In genomic region chr1:234605493-234605982, GRCh38 we compare ENCODE assay signal across 9 cellular contexts. TPM values are rescaled to one million over a fixed set of nuclear protein-coding genes. Genes with fewer than 3 reads are reported as not detected.
DNase-seq lines count a peak whose midpoint lies in the region; ATAC-seq and TF ChIP-seq lines count a peak whose summit lies in the region.
"Had no signal": no experiment of that assay in that cellular context is flagged by ENCODE, and none has a peak within 500 bp of the region (broad histone marks: within the 10 kb centered on the region; RNA-seq: fewer than 3 reads in every experiment).

No MANE protein-coding gene starts in this region.

- H3K27me3 ChIP-seq in AG04450 (ENCODE audit: control insufficient read depth, insufficient read depth, low read length): no peaks in the 10 kb centered on the region
- no peaks in the 10 kb centered on the region for H3K27me3 ChIP-seq in muscle layer of duodenum (ENCODE audit: low read depth, low read length)

- H3K27ac ChIP-seq in AG04450 (ENCODE audit: low read depth, low read length) (no peak overlapping the region), muscle layer of duodenum (ENCODE audit: low read length) (peak overlapping the region; percentile 100)

- CTCF ChIA-PET in AG04450 (lab: Charles Lee): interaction anchor here (0.6 to 3.5 kb wide), 4 partner anchors 106 to 488 kb away, joined by 5 to 27 read pairs (median 14); no protein-coding TSS in a partner anchor

- peaks cover 3% of the 10 kb centered on the region; the same call in 1 of the 2 replicates for H3K9me3 ChIP-seq in AG04450 (ENCODE audit: control insufficient read depth, insufficient read depth, low read length)
- H3K9me3 ChIP-seq in muscle layer of duodenum (ENCODE audit: control insufficient read depth in 1 of 2, low read length in 2 of 2): no peaks in the 10 kb centered on the region

- DNase-seq in AG04450 (ENCODE audit: low read depth, low spot score) (no peak), anterior cingulate cortex (lab: John Stamatoyannopoulos, UW) (no peak), GM10266 (ENCODE audit: extremely low spot score) (no peak)
- DNase-seq in Jurkat, Clone E6-1 (ENCODE audit: low read depth, low spot score): no peak
- no peak for DNase-seq in central memory CD8-positive, alpha-beta T cell (ENCODE audit: low spot score in 2 of 2)
- DNase-seq: SHP77 treated with DMSO at 0.1 percent for 48 hours had no signal

- TF ChIP-seq CTCF in AG04450 (IDR thresholded peaks at IDR 0.05; ENCODE audit: low read depth, low read length) (no peak), GM10266 (IDR thresholded peaks at IDR 0.05; ENCODE audit: control insufficient read depth, insufficient read depth, low read depth, missing control alignments) (no peak)

- H3K36me3 Mint-ChIP-seq in central memory CD8-positive, alpha-beta T cell (ENCODE audit: insufficient read depth): peaks cover 57% of the 10 kb centered on the region

- H3K4me1 Mint-ChIP-seq in central memory CD8-positive, alpha-beta T cell: peaks cover 75% of the 10 kb centered on the region

- H3K4me3 Mint-ChIP-seq in central memory CD8-positive, alpha-beta T cell: peak overlapping the region; percentile 93

- H3K36me3 ChIP-seq in muscle layer of duodenum (ENCODE audit: control insufficient read depth in 1 of 2, insufficient read depth in 2 of 2, low read length in 2 of 2): peaks cover 22 to 30% of the 10 kb centered on the region in 2 donors

- H3K27me3 Mint-ChIP-seq in central memory CD8-positive, alpha-beta T cell: no peaks in the 10 kb centered on the region

- H3K9me3 Mint-ChIP-seq in central memory CD8-positive, alpha-beta T cell: no peaks in the 10 kb centered on the region

- ATAC-seq in central memory CD8-positive, alpha-beta T cell (replicated peaks; ENCODE audit: extremely low read depth, poor library complexity, severe bottlenecking): no peak
- ATAC-seq in HG03432 (IDR thresholded peaks at IDR 0.05; ENCODE audit: unreplicated experiment) (no peak), HG03521 (IDR thresholded peaks at IDR 0.05; ENCODE audit: unreplicated experiment) (no peak)

- POLR2A ChIA-PET in AG04450 (lab: Yijun Ruan, JAX): interaction anchor here (1.5 to 1.7 kb wide), 2 partner anchors 61 to 365 kb away, joined by 4 to 5 read pairs; no protein-coding TSS in a partner anchor

- H3K4me3 ChIP-seq in AG04450 (ENCODE audit: low read depth, low read length) (peak overlapping the region; percentile 79), muscle layer of duodenum (ENCODE audit: low read depth in 1 of 2, low read length in 2 of 2) (peak overlapping the region; percentile 93 to 98)
- peak overlapping the region; percentile 70 for H3K4me3 ChIP-seq in Jurkat, Clone E6-1 (ENCODE audit: low read length)

- peak overlapping the region; percentile 98 for H3K27ac Mint-ChIP-seq in central memory CD8-positive, alpha-beta T cell (ENCODE audit: low read depth)

- H3K4me1 ChIP-seq in muscle layer of duodenum (ENCODE audit: control insufficient read depth in 1 of 2, insufficient read depth in 2 of 2, low read length in 2 of 2): peaks cover 23 to 27% of the 10 kb centered on the region in 2 donors

RNA-seq across cellular contexts. Expression of gene IRF2BP2, which starts 4.4 kb away (rescaled TPM):
- polyA plus RNA-seq in AG04450 (2011; rRNA removed): 20.3 and 28.6 TPM in 2 replicates
- polyA minus RNA-seq in AG04450 (2011; rRNA and poly(A)+ RNA removed): 38.5 and 53.5 TPM in 2 replicates
- polyA plus RNA-seq in Jurkat, Clone E6-1 (2012; ENCODE audit: insufficient read depth, insufficient read length): 96.1 TPM
